20 cellular contexts compared by ENCODE assay signal in the genomic region with DNA sequence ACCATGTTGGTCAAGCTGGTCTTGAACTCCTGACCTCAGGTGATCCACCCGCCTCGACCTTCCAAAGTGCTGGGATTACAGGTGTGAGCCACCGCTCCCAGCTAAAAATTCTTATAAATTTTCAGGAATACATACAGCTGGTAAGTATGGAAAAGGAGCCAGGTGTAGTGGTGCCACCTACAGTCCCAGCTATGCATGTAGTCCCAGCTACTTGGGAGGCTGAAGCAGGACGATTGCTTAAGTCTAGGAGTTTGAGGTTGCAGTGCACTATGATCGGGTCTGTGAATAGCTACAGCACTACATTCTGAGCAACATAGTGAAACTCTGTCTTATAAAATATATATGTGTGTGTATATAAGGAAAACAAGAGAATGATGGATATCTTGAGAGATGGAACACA. TPM values are rescaled to one million over a fixed set of nuclear protein-coding genes. Genes with fewer than 3 reads are reported as not detected.
DNase-seq lines count a peak whose midpoint lies in the region; ATAC-seq and TF ChIP-seq lines count a peak whose summit lies in the region.
"Had no signal": no experiment of that assay in that cellular context is flagged by ENCODE, and none has a peak within 500 bp of the region (broad histone marks: within the 10 kb centered on the region; RNA-seq: fewer than 3 reads in every experiment).

No MANE protein-coding gene starts in this region.

- H3K4me2 ChIP-seq in HCT116 (ENCODE audit: low read length): no peak overlapping the region

- H3K9me3 ChIP-seq in A673 (ENCODE audit: low read depth, low read length, poor library complexity, severe bottlenecking) (no peaks in the 10 kb centered on the region), HCT116 (ENCODE audit: control insufficient read depth in 1 of 2, insufficient read depth in 1 of 2, low read depth in 1 of 2, low read length in 2 of 2) (no peaks in the 10 kb centered on the region), tibial artery (no peaks in the 10 kb centered on the region)
- H3K9me3 ChIP-seq: esophagus muscularis mucosa, mucosa of descending colon, neutrophil, SJCRH30, suprapubic skin had no signal

- no peak for TF ChIP-seq POLR2A in HCT116 (IDR thresholded peaks at IDR 0.05; ENCODE audit: borderline replicate concordance, extremely low read depth, insufficient read depth, insufficient read length)

- CTCF ChIA-PET in A673 (lab: Charles Lee): no interaction called here
- CTCF ChIA-PET in HCT116 (lab: Charles Lee): interaction anchor here (0.8 to 7.1 kb wide), 13 partner anchors 9 to 887 kb away, joined by 3 to 48 read pairs (median 7); partner anchors contain the start of gene HPS6

- no peak overlapping the region for H3K4me3 ChIP-seq in A673 (ENCODE audit: low read depth, low read length, poor library complexity, severe bottlenecking)
- H3K4me3 ChIP-seq in HCT116 (replicated peaks in 1 of 2; ENCODE audit: low read depth in 1 of 2, low read length in 2 of 2): no peak overlapping the region
- no peak overlapping the region for H3K4me3 ChIP-seq in brain microvascular endothelial cell (ENCODE audit: low read depth, low read length)
- H3K4me3 ChIP-seq in tibial artery: no peak overlapping the region
- H3K4me3 ChIP-seq: esophagus muscularis mucosa, mucosa of descending colon, SJCRH30, suprapubic skin had no signal

- DNase-seq in A673 (ENCODE audit: low spot score): no peak
- DNase-seq in HCT116 (ENCODE audit: low read depth, low spot score): peak; percentile 39
- no peak for DNase-seq in brain microvascular endothelial cell
- no peak for DNase-seq in tibial artery
- no peak for DNase-seq in DMS153 treated with DMSO at 0.1 percent for 48 hours (lab: John Stamatoyannopoulos, UW; ENCODE audit: unreplicated experiment)
- DNase-seq: activated CD4-positive, alpha-beta T cell treated with anti-CD3 and anti-CD28 coated beads for 48 hours; activated naive CD4-positive, alpha-beta T cell treated with anti-CD3 and anti-CD28 coated beads for 36 hours; dermis blood vessel endothelial cell; kidney glomerular epithelial cell; mucosa of descending colon; NCI-H1417; NCI-H226; SJCRH30; stimulated activated CD4-positive, alpha-beta T cell treated with anti-CD3 and anti-CD28 coated beads, Interleukin-2, amount 100 ng/mL, for 24 hours; T-helper 9 cell had no signal

- POLR2A ChIA-PET in A673 (lab: Charles Lee; ENCODE audit: low non-redundant PET) (interaction anchor here (0.6 kb wide), 1 partner anchor 14 kb away, joined by 3 read pairs; no protein-coding TSS in a partner anchor), HCT116 (lab: Charles Lee) (interaction anchor here (1.2 to 2.2 kb wide), 5 partner anchors 11 to 45 kb away, joined by 3 to 5 read pairs (median 4); no protein-coding TSS in a partner anchor)

- intact Hi-C loops in A673 (cut with micrococcal nuclease; ENCODE audit: unreplicated experiment): no loop called here
- intact Hi-C loops in HCT116 (cut with micrococcal nuclease): no loop called here
- intact Hi-C loops in tibial artery (cut with DNase I; ENCODE audit: low total_unique reads): no loop called here

- peak; percentile 93 for ATAC-seq in HCT116
- ATAC-seq in HG02970 (IDR thresholded peaks at IDR 0.05; ENCODE audit: low FRiP score, unreplicated experiment): no peak
- ATAC-seq: mucosa of descending colon, sciatic nerve had no signal

- in situ Hi-C loops in brain microvascular endothelial cell (cut with HindIII; ENCODE audit: low pct_ligation_motif_present, low sequenced_read_pairs): no loop called here

- RAD21 ChIA-PET in HCT116 (lab: Charles Lee; ENCODE audit: low non-redundant PET in 1 of 2, low total read pairs in 2 of 2, uncharacterized antibody in 2 of 2, unreplicated experiment in 2 of 2): interaction anchor here in 1 of 2 experiments (0.7 kb wide), 1 partner anchor 91 kb away, joined by 7 read pairs; no protein-coding TSS in a partner anchor

- peak; percentile 69 for TF ChIP-seq RAD21 in HCT116 (IDR thresholded peaks at IDR 0.05; ENCODE audit: low read depth)

- H2AFZ ChIP-seq in HCT116 (ENCODE audit: low read depth, low read length, poor library complexity, severe bottlenecking): no peak overlapping the region

- TF ChIP-seq CTCF in A673 (conservative IDR thresholded peaks at IDR 0.05; ENCODE audit: low read depth, low read length) (0 out of 2 replicates have a peak, but pooled peaks have one; percentile 19), HCT116 (IDR thresholded peaks at IDR 0.05 in 2 of 3, conservative IDR thresholded peaks at IDR 0.05 in 1 of 3; ENCODE audit: borderline replicate concordance in 1 of 3, insufficient read depth in 1 of 3, low read depth in 2 of 3, low read length in 2 of 3) (peak; percentile 52 to 71 (median 53); a peak in 5 of 6 replicates), brain microvascular endothelial cell (IDR thresholded peaks at IDR 0.05; ENCODE audit: low read depth, low read length, missing control alignments) (peak; percentile 27), tibial artery (IDR thresholded peaks at IDR 0.05) (no peak)

- H3K27ac ChIP-seq in A673 (ENCODE audit: low read depth, low read length, poor library complexity, severe bottlenecking): no peak overlapping the region
- H3K27ac ChIP-seq in HCT116 (ENCODE audit: low read depth, low read length): no peak overlapping the region
- H3K27ac ChIP-seq in brain microvascular endothelial cell: no peak overlapping the region
- no peak overlapping the region for H3K27ac ChIP-seq in tibial artery
- H3K27ac ChIP-seq: esophagus muscularis mucosa, neutrophil, SJCRH30, suprapubic skin had no signal

- H4K20me1 ChIP-seq in HCT116 (ENCODE audit: insufficient read depth): no peaks in the 10 kb centered on the region

- BruUV-seq in A673 (replicated peaks; lab: Mats Ljungman, UMichigan) (no TSS peak), HCT116 (replicated peaks; lab: Mats Ljungman, UMichigan) (no TSS peak)

- H3K9me2 ChIP-seq in HCT116 (ENCODE audit: insufficient read depth): no peaks in the 10 kb centered on the region

- no peak overlapping the region for H3K9ac ChIP-seq in HCT116 (ENCODE audit: low read length)

- no peaks in the 10 kb centered on the region for H3K27me3 ChIP-seq in A673 (replicated peaks; ENCODE audit: insufficient read depth, low read depth, low read length, poor library complexity)
- H3K27me3 ChIP-seq in HCT116 (ENCODE audit: insufficient read depth, low read length): no peaks in the 10 kb centered on the region
- no peaks in the 10 kb centered on the region for H3K27me3 ChIP-seq in brain microvascular endothelial cell (replicated peaks)
- H3K27me3 ChIP-seq in tibial artery: no peaks in the 10 kb centered on the region
- H3K27me3 ChIP-seq: esophagus muscularis mucosa, neutrophil, SJCRH30, suprapubic skin had no signal

- H3K36me3 ChIP-seq in A673 (ENCODE audit: insufficient read depth, low read length, poor library complexity, severe bottlenecking) (peaks cover 4% of the 10 kb centered on the region), HCT116 (ENCODE audit: control insufficient read depth in 1 of 2, insufficient read depth in 2 of 2, low read length in 2 of 2) (no peaks in the 10 kb centered on the region), brain microvascular endothelial cell (replicated peaks) (no peaks in the 10 kb centered on the region), tibial artery (peaks cover 0 to 3% (median 0%) of the 10 kb centered on the region in 3 donors)

- H3K79me2 ChIP-seq in HCT116 (ENCODE audit: insufficient read depth, low read length): no peaks in the 10 kb centered on the region

- H3K4me1 ChIP-seq in A673 (ENCODE audit: insufficient read depth, low read length, poor library complexity, severe bottlenecking) (no peaks in the 10 kb centered on the region), HCT116 (ENCODE audit: control insufficient read depth in 1 of 2, insufficient read depth in 2 of 2, low read length in 2 of 2) (no peaks in the 10 kb centered on the region), tibial artery (no peaks in the 10 kb centered on the region)
- H3K4me1 ChIP-seq: esophagus muscularis mucosa, SJCRH30, suprapubic skin had no signal

TF ChIP-seq in HCT116, 20 proteins besides CTCF, POLR2A, EP300 and RAD21 (continues in another document):
- no peak; the same call in 1 of the 2 replicates for TF ChIP-seq CEBPB (IDR thresholded peaks at IDR 0.05; ENCODE audit: low read depth)
- no peak for TF ChIP-seq REST (IDR thresholded peaks at IDR 0.05; ENCODE audit: low read depth)
- no peak for TF ChIP-seq ELF1 (IDR thresholded peaks at IDR 0.05; ENCODE audit: borderline replicate concordance, low read depth)
- TF ChIP-seq FOSL1 (IDR thresholded peaks at IDR 0.05; ENCODE audit: low read depth): no peak

RNA-seq across cellular contexts. Expression of gene LDB1, which starts 19.0 kb away (rescaled TPM):
- total RNA-seq in A673 (2021) (78.5 and 82.4 TPM in 2 replicates), HCT116 (2021; ENCODE audit: unreplicated experiment) (63.9 TPM)
- 55.1 and 61.6 TPM in 2 replicates for polyA plus RNA-seq in HCT116 (2012)

RNA-seq across cellular contexts. Expression of gene PPRC1, which starts 31.7 kb away (rescaled TPM):
- total RNA-seq in A673 (2021): 93.8 and 103 TPM in 2 replicates
- total RNA-seq in HCT116 (2021; ENCODE audit: unreplicated experiment): 93.0 TPM
- 54.7 and 57.7 TPM in 2 replicates for polyA plus RNA-seq in HCT116 (2012)

RNA-seq across cellular contexts. Expression of gene HPS6, which starts 36.0 kb away (rescaled TPM):
- total RNA-seq in A673 (2021) (12.6 and 15.7 TPM in 2 replicates), HCT116 (2021; ENCODE audit: unreplicated experiment) (31.7 TPM)
- polyA plus RNA-seq in HCT116 (2012): 16.4 and 20.0 TPM in 2 replicates

RNA-seq across cellular contexts. Expression of gene ARMH3, which starts 45.2 kb away (rescaled TPM):
- total RNA-seq in A673 (2021) (17.8 and 19.7 TPM in 2 replicates), HCT116 (2021; ENCODE audit: unreplicated experiment) (30.4 TPM)
- polyA plus RNA-seq in HCT116 (2012): 19.3 and 19.9 TPM in 2 replicates

RNA-seq across cellular contexts. Expression of gene NOLC1, which starts 51.0 kb away (rescaled TPM):
- total RNA-seq in A673 (2021) (194 and 225 TPM in 2 replicates), HCT116 (2021; ENCODE audit: unreplicated experiment) (231 TPM)
- 108 and 121 TPM in 2 replicates for polyA plus RNA-seq in HCT116 (2012)

Comparison
In these comparisons a context has a peak if more than half of its experiments do, and no peak if none do; other contexts are left out.
1. CTCF ChIP-seq: peak in A673 (single experiment), HCT116 (3 of 3) and brain microvascular endothelial cell (single experiment); none in tibial artery (0 of 2).